26 cellular contexts compared by ENCODE assay signal in the genomic region with DNA sequence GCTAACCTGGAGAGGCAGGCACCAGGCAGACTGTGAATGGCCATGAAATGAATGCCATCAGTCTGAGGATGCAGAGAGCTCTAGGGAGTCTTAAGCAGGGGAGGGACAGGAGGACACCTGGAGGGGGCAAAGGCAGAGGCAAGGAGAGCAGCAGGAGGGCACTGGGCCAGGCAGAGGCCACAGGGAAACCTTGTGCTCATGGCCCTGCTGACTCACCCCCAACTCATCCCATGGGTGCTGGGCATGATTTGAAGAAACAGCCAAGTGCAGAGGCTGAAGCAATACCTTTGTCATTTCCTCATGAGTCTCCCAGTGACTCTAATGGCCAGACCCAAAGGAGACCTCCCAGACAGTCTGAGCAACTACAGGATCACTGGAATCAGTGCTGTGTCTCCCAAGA.
A peak's percentile ranks its signal among the peaks of the same experiment; 100 is the strongest.
DNase-seq lines count a peak whose midpoint lies in the region; FAIRE-seq and TF ChIP-seq lines count a peak whose summit lies in the region.
"Had no signal": no experiment of that assay in that cellular context is flagged by ENCODE, and none has a peak within 500 bp of the region (broad histone marks: within the 10 kb centered on the region; RNA-seq: fewer than 3 reads in every experiment).

No MANE protein-coding gene starts in this region.

- no TSS peak for BruUV-seq in Calu3 (replicated peaks; lab: Mats Ljungman, UMichigan)

- H3K4me3 Mint-ChIP-seq in Calu3 (ENCODE audit: low read depth, unreplicated experiment): peak overlapping the region; percentile 10
- H3K4me3 Mint-ChIP-seq: activated naive CD4-positive, alpha-beta T cell treated with anti-CD3 and anti-CD28 coated beads, Interleukin-2, amount 50 U/mL, for 24 hours; activated T-helper 1 cell treated with anti-CD3 and anti-CD28 coated beads, Interleukin-12 subunit alpha, Interleukin-12 subunit beta, Interleukin-2, Interleukin-4 antibody, amounts not matched to agents 30 ng/mL and 10 ng/mL and 1 ng/mL, durations not matched to agents 14 hours and 24 hours and 36 hours; naive thymus-derived CD8-positive, alpha-beta T cell; type B pancreatic cell had no signal

- no peaks in the 10 kb centered on the region for H3K9me3 Mint-ChIP-seq in Calu3 (ENCODE audit: low read depth, unreplicated experiment)
- H3K9me3 Mint-ChIP-seq: activated naive CD4-positive, alpha-beta T cell treated with anti-CD3 and anti-CD28 coated beads, Interleukin-2, amount 50 U/mL, for 24 hours; activated T-helper 1 cell treated with anti-CD3 and anti-CD28 coated beads, Interleukin-12 subunit alpha, Interleukin-12 subunit beta, Interleukin-2, Interleukin-4 antibody, amounts not matched to agents 30 ng/mL and 10 ng/mL and 1 ng/mL, durations not matched to agents 14 hours and 24 hours and 36 hours; naive thymus-derived CD8-positive, alpha-beta T cell; type B pancreatic cell had no signal

- intact Hi-C loops in Calu3 (cut with micrococcal nuclease; ENCODE audit: unreplicated experiment): loop anchor here (5.0 to 10.0 kb wide), 2 partner anchors 122 to 136 kb away; no protein-coding TSS in a partner anchor

- CTCF ChIA-PET in Calu3 (lab: Charles Lee): interaction anchor here (0.6 to 1.9 kb wide), 5 partner anchors 12 to 260 kb away, joined by 3 to 7 read pairs (median 4); partner anchors contain the start of gene LIG3

- no peaks in the 10 kb centered on the region for H3K27me3 Mint-ChIP-seq in Calu3 (ENCODE audit: unreplicated experiment)
- H3K27me3 Mint-ChIP-seq: activated naive CD4-positive, alpha-beta T cell treated with anti-CD3 and anti-CD28 coated beads, Interleukin-2, amount 50 U/mL, for 24 hours had no signal

- H3K27ac Mint-ChIP-seq in Calu3 (ENCODE audit: unreplicated experiment): peak overlapping the region; percentile 92
- H3K27ac Mint-ChIP-seq: activated naive CD4-positive, alpha-beta T cell treated with anti-CD3 and anti-CD28 coated beads, Interleukin-2, amount 50 U/mL, for 24 hours; activated T-helper 1 cell treated with anti-CD3 and anti-CD28 coated beads, Interleukin-12 subunit alpha, Interleukin-12 subunit beta, Interleukin-2, Interleukin-4 antibody, amounts not matched to agents 30 ng/mL and 10 ng/mL and 1 ng/mL, durations not matched to agents 14 hours and 24 hours and 36 hours; naive thymus-derived CD8-positive, alpha-beta T cell; type B pancreatic cell had no signal

- H3K4me1 Mint-ChIP-seq in Calu3 (ENCODE audit: low read depth, unreplicated experiment): peaks cover 85% of the 10 kb centered on the region
- H3K4me1 Mint-ChIP-seq: activated naive CD4-positive, alpha-beta T cell treated with anti-CD3 and anti-CD28 coated beads, Interleukin-2, amount 50 U/mL, for 24 hours had no signal

- peaks cover 38% of the 10 kb centered on the region for H3K36me3 Mint-ChIP-seq in Calu3 (ENCODE audit: insufficient read depth, unreplicated experiment)
- H3K36me3 Mint-ChIP-seq: activated naive CD4-positive, alpha-beta T cell treated with anti-CD3 and anti-CD28 coated beads, Interleukin-2, amount 50 U/mL, for 24 hours; naive thymus-derived CD8-positive, alpha-beta T cell; type B pancreatic cell had no signal

- TF ChIP-seq POLR2A in erythroblast (IDR thresholded peaks at IDR 0.05; ENCODE audit: low read length): no peak

- DNase-seq in Calu3 (peak; percentile 83), HS-5 (ENCODE audit: low read depth) (peak; percentile 0), SW 1271 (lab: John Stamatoyannopoulos, UW) (peak; percentile 17 to 45), glomerular visceral epithelial cell (ENCODE audit: extremely low spot score) (peak; percentile 29), NCI-H1105 (lab: John Stamatoyannopoulos, UW) (no peak), HTR-8/SVneo (ENCODE audit: insufficient read length, low spot score) (no peak), erythroblast (lab: John Stamatoyannopoulos, UW) (no peak), NCI-H1048 (lab: John Stamatoyannopoulos, UW) (no peak)
- DNase-seq: activated CD4-positive, alpha-beta T cell treated with anti-CD3 and anti-CD28 coated beads for 48 hours; aorta; central memory CD4-positive, alpha-beta T cell; dermis blood vessel endothelial cell; DMS 273 treated with DMSO at 0.1 percent for 48 hours; GDM1; H7; KBM-7; left lung; naive thymus-derived CD8-positive, alpha-beta T cell; NCI-H1105 treated with DMSO at 0.1 percent for 48 hours; NCI-H526 treated with DMSO at 0.1 percent for 48 hours; right cardiac atrium; SHP77 treated with DMSO at 0.1 percent for 48 hours had no signal

- no peak for FAIRE-seq in HTR-8/SVneo (lab: Jason Lieb, UNC)
- FAIRE-seq: pancreas had no signal

- TF ChIP-seq CTCF in Calu3 (IDR thresholded peaks at IDR 0.05; ENCODE audit: unreplicated experiment): no peak

Comparison
In these comparisons a context has a peak if more than half of its experiments do, and no peak if none do; other contexts are left out.
1. DNase-seq: peak in Calu3 (single experiment), HS-5 (single experiment), SW 1271 (2 of 2) and glomerular visceral epithelial cell (single experiment); none in NCI-H1105 (single experiment), HTR-8/SVneo (single experiment), erythroblast (0 of 2) and NCI-H1048 (single experiment).